8 cellular contexts compared by ENCODE assay signal in genomic region chr14:32224731-32225377, GRCh38. TPM values are rescaled to one million over a fixed set of nuclear protein-coding genes. Genes with fewer than 3 reads are reported as not detected.
DNase-seq lines count a peak whose midpoint lies in the region; ATAC-seq, FAIRE-seq and TF ChIP-seq lines count a peak whose summit lies in the region.

No MANE protein-coding gene starts in this region.

- H3K9ac ChIP-seq in HepG2 (ENCODE audit: insufficient read depth, low read depth, low read length) = no peak overlapping the region

- TF ChIP-seq RAD21 in HepG2 (CRISPR knock-in tag; IDR thresholded peaks at IDR 0.05) = peak; percentile 38; the same call in 1 of the 2 replicates

- H3K4me1 ChIP-seq in ACC112 (ENCODE audit: control insufficient read depth, insufficient read depth, low read length, unreplicated experiment) = peaks cover 19% of the 10 kb centered on the region
- peaks cover 6% of the 10 kb centered on the region; the same call in 1 of the 2 replicates for H3K4me1 ChIP-seq in HepG2 (ENCODE audit: insufficient read depth, low read length)
- H3K4me1 ChIP-seq in aorta (ENCODE audit: control insufficient read depth in 1 of 2, insufficient read depth in 2 of 2, low read length in 2 of 2) = peaks cover 4 to 5% of the 10 kb centered on the region in 2 donors

- H3K27me3 ChIP-seq in ACC112 (ENCODE audit: insufficient read depth, low read length) (no peaks in the 10 kb centered on the region), brain microvascular endothelial cell (replicated peaks) (no peaks in the 10 kb centered on the region), HepG2 (ENCODE audit: control insufficient read depth in 1 of 2, insufficient read depth in 2 of 2, low read length in 2 of 2) (no peaks in the 10 kb centered on the region), aorta (ENCODE audit: control insufficient read depth in 1 of 2, insufficient read depth in 2 of 2, low read length in 1 of 2) (no peaks in the 10 kb centered on the region)

- intact Hi-C loops in HepG2 (cut with micrococcal nuclease; ENCODE audit: unreplicated experiment) = loop anchor here (1.0 to 2.0 kb wide), 2 partner anchors 22 to 152 kb away; partner anchors contain the start of genes RNU6-7 and RNU6-8
- intact Hi-C loops in aorta (cut with DNase I) = no loop called here

- FAIRE-seq in HepG2 (lab: Jason Lieb, UNC) = no peak

- H3K9me3 ChIP-seq in HepG2 (ENCODE audit: low read length) = no peaks in the 10 kb centered on the region
- no peaks in the 10 kb centered on the region for H3K9me3 ChIP-seq in aorta (ENCODE audit: control insufficient read depth, low read length)

- no TSS peak for BruUV-seq in HepG2 (replicated peaks; lab: Mats Ljungman, UMichigan)

- H3K36me3 ChIP-seq in ACC112 (ENCODE audit: insufficient read depth, low read length) (no peaks in the 10 kb centered on the region), brain microvascular endothelial cell (replicated peaks) (no peaks in the 10 kb centered on the region), HepG2 (replicated peaks in 1 of 2; ENCODE audit: control insufficient read depth in 1 of 2, insufficient read depth in 2 of 2, low read length in 2 of 2) (no peaks in the 10 kb centered on the region), aorta (ENCODE audit: control insufficient read depth in 1 of 2, insufficient read depth in 2 of 2, low read length in 1 of 2) (no peaks in the 10 kb centered on the region)

- TF ChIP-seq EP300 in HepG2 (IDR thresholded peaks at IDR 0.05; ENCODE audit: low read depth in 2 of 2, low read length in 2 of 2) (no peak), HepG2 (CRISPR knock-in tag; IDR thresholded peaks at IDR 0.05; ENCODE audit: borderline replicate concordance) (no peak)

- H3K79me2 ChIP-seq in ACC112 (ENCODE audit: control insufficient read depth, insufficient read depth, low read length, unreplicated experiment) = no peaks in the 10 kb centered on the region
- H3K79me2 ChIP-seq in HepG2 (ENCODE audit: insufficient read depth, low read length) = no peaks in the 10 kb centered on the region

- no peak overlapping the region for H3K4me2 ChIP-seq in HepG2 (ENCODE audit: low read depth, low read length)

- TF ChIP-seq POLR2A in HepG2 (IDR thresholded peaks at IDR 0.05; ENCODE audit: insufficient read depth in 1 of 2, low read depth in 2 of 2, low read length in 2 of 2) = no peak

- peak; percentile 86 for TF ChIP-seq CTCF in brain microvascular endothelial cell (IDR thresholded peaks at IDR 0.05; ENCODE audit: low read depth, low read length, missing control alignments)
- TF ChIP-seq CTCF in HepG2 (CRISPR knock-in tag; IDR thresholded peaks at IDR 0.05) = peak; percentile 64

- POLR2A ChIA-PET in HepG2 (lab: Yijun Ruan, JAX) = no interaction called here

- in situ Hi-C loops in brain microvascular endothelial cell (cut with HindIII; ENCODE audit: low pct_ligation_motif_present, low sequenced_read_pairs) = no loop called here
- in situ Hi-C loops in HepG2 (cut with HindIII; ENCODE audit: extremely low pct_ligation_motif_present, low pct_unique_long_range_greater_than_20kb) = no loop called here

- H3K27ac ChIP-seq in ACC112 (ENCODE audit: low read depth, low read length) = 0 out of 2 replicates have a peak overlapping the region, but pooled peaks have one; percentile 9
- no peak overlapping the region for H3K27ac ChIP-seq in brain microvascular endothelial cell
- H3K27ac ChIP-seq in HepG2 (ENCODE audit: extremely low read length, insufficient read depth, low read length) = no peak overlapping the region
- H3K27ac ChIP-seq in aorta (ENCODE audit: low read depth in 1 of 2, low read length in 2 of 2) = no peak overlapping the region

- H2AFZ ChIP-seq in ACC112 (ENCODE audit: low read length, unreplicated experiment) (peak overlapping the region; percentile 77), HepG2 (ENCODE audit: low read length) (no peak overlapping the region)

- H4K20me1 ChIP-seq in HepG2 (ENCODE audit: insufficient read depth, low read length) = no peaks in the 10 kb centered on the region

- peak; percentile 47 for ATAC-seq in GM18858 (IDR thresholded peaks at IDR 0.05; ENCODE audit: unreplicated experiment)
- peak; percentile 99 for ATAC-seq in HepG2
- peak; percentile 41 for ATAC-seq in aorta (ENCODE audit: low FRiP score)
- ATAC-seq in GM18498 (IDR thresholded peaks at IDR 0.05; ENCODE audit: unreplicated experiment) = no peak

- WGBS in HepG2 (ENCODE audit: low lambda C conversion rate) = 27% methylated on average over 6 of the region's 6 CpGs
- 26 to 30% methylated on average over 6 of the region's 6 CpGs for WGBS in aorta, 2 donors

- DNase-seq in NCI-H345 treated with DMSO at 0.1 percent for 48 hours (lab: John Stamatoyannopoulos, UW; ENCODE audit: unreplicated experiment) (peak; percentile 28), brain microvascular endothelial cell (peak; percentile 54), HepG2 (ENCODE audit: low spot score) (peak; percentile 68), aorta (peak in 1 of 2 donors; percentile 52), NCI-H1092 treated with DMSO at 0.1 percent for 48 hours (lab: John Stamatoyannopoulos, UW) (no peak)

- CTCF ChIA-PET in HepG2 (lab: Yijun Ruan, JAX; ENCODE audit: low intra/inter-chr PET ratio, low total read pairs) = interaction anchor here (0.7 kb wide), 1 partner anchor 150 kb away, joined by 4 read pairs; no protein-coding TSS in a partner anchor

- H3K4me3 ChIP-seq in ACC112 (ENCODE audit: low read depth, low read length) (no peak overlapping the region), brain microvascular endothelial cell (ENCODE audit: low read depth, low read length) (no peak overlapping the region), HepG2 (replicated peaks in 1 of 3; ENCODE audit: insufficient read depth in 1 of 3, low read depth in 2 of 3, low read length in 3 of 3) (no peak overlapping the region), aorta (ENCODE audit: low read length in 2 of 2) (no peak overlapping the region)

TF ChIP-seq in HepG2, 621 proteins besides CTCF, POLR2A, EP300 and RAD21 (continues in another document):
- TF ChIP-seq XRCC5 (optimal IDR thresholded peaks at IDR 0.05; ENCODE audit: low read length) (peak; percentile 94), PHB2 (IDR thresholded peaks at IDR 0.05; ENCODE audit: partially characterized antibody) (no peak), DNMT3B (CRISPR knock-in tag; conservative IDR thresholded peaks at IDR 0.05) (0 out of 2 replicates have a peak, but pooled peaks have one; percentile 33), FOXK1 (CRISPR knock-in tag; IDR thresholded peaks at IDR 0.05; ENCODE audit: borderline replicate concordance, low read depth) (peak; percentile 23; the same call in 1 of the 2 replicates)

RNA-seq across cellular contexts. Expression of gene RNU6-8, which starts 21.8 kb away (rescaled TPM):
- total RNA-seq in HepG2 (2016; rRNA removed; fragmentation: Illumina TruSeq; extraction: Trizol) (under 0.01 TPM in 1 of 2 replicates, not detected in the other), aorta (not detected)
- under 0.01 TPM in 2 replicates for total RNA-seq in HepG2 (2016; cell fraction: cytosol; rRNA removed; fragmentation: Illumina TruSeq; extraction: Trizol; ENCODE audit: low read depth)
- under 0.01 TPM in 1 of 2 replicates, not detected in the other for total RNA-seq in HepG2 (2016; cell fraction: insoluble cytoplasmic fraction; rRNA removed; fragmentation: Illumina TruSeq; extraction: Trizol)
- total RNA-seq in HepG2 (2016; cell fraction: membrane; rRNA removed; fragmentation: Illumina TruSeq; extraction: Trizol) = under 0.01 TPM in 1 of 2 replicates, not detected in the other
- total RNA-seq in HepG2 (2016; cell fraction: nucleus; rRNA removed; fragmentation: Illumina TruSeq; extraction: Trizol) = not detected in 2 replicates
- polyA plus RNA-seq in HepG2 (2011; rRNA removed) (not detected in 2 replicates), aorta (not detected)
- polyA plus RNA-seq in HepG2 (2011; cell fraction: cytosol; rRNA removed) = not detected in 2 replicates
- not detected in 2 replicates for polyA plus RNA-seq in HepG2 (2011; cell fraction: nucleus; rRNA removed)
- polyA plus RNA-seq in HepG2 (2012) = not detected in 2 replicates
- not detected in 2 replicates for polyA plus RNA-seq in HepG2 (2016; cell fraction: cytosol; fragmentation: Illumina TruSeq; extraction: Trizol; ENCODE audit: low read depth)
- not detected in 2 replicates for polyA plus RNA-seq in HepG2 (2016; cell fraction: insoluble cytoplasmic fraction; fragmentation: Illumina TruSeq; extraction: Trizol; ENCODE audit: low read depth)
- polyA plus RNA-seq in HepG2 (2016; cell fraction: membrane; fragmentation: Illumina TruSeq; extraction: Trizol; ENCODE audit: low read depth) = not detected in 2 replicates
- polyA plus RNA-seq in HepG2 (2016; cell fraction: nucleus; fragmentation: Illumina TruSeq; extraction: Trizol; ENCODE audit: insufficient read depth, low read depth) = not detected in 2 replicates
- polyA minus RNA-seq in HepG2 (2011; rRNA and poly(A)+ RNA removed; ENCODE audit: low replicate concordance) = under 0.01 TPM in 1 of 2 replicates, not detected in the other
- polyA minus RNA-seq in HepG2 (2011; cell fraction: cytosol; rRNA and poly(A)+ RNA removed) = not detected in 2 replicates
- polyA minus RNA-seq in HepG2 (2011; cell fraction: nucleus; rRNA and poly(A)+ RNA removed) = not detected in 2 replicates

RNA-seq across cellular contexts. Expression of gene RNU6-7, which starts 23.0 kb away (rescaled TPM):
- total RNA-seq in HepG2 (2016; rRNA removed; fragmentation: Illumina TruSeq; extraction: Trizol) = under 0.01 TPM in 1 of 2 replicates, not detected in the other
- under 0.01 TPM in 2 replicates for total RNA-seq in HepG2 (2016; cell fraction: cytosol; rRNA removed; fragmentation: Illumina TruSeq; extraction: Trizol; ENCODE audit: low read depth)
- under 0.01 TPM in 1 of 2 replicates, not detected in the other for total RNA-seq in HepG2 (2016; cell fraction: insoluble cytoplasmic fraction; rRNA removed; fragmentation: Illumina TruSeq; extraction: Trizol)
- total RNA-seq in HepG2 (2016; cell fraction: membrane; rRNA removed; fragmentation: Illumina TruSeq; extraction: Trizol) = under 0.01 TPM in 1 of 2 replicates, not detected in the other
- not detected in 2 replicates for total RNA-seq in HepG2 (2016; cell fraction: nucleus; rRNA removed; fragmentation: Illumina TruSeq; extraction: Trizol)
- not detected in 2 replicates for polyA plus RNA-seq in HepG2 (2011; rRNA removed)
- not detected in 2 replicates for polyA plus RNA-seq in HepG2 (2011; cell fraction: cytosol; rRNA removed)
- polyA plus RNA-seq in HepG2 (2011; cell fraction: nucleus; rRNA removed) = not detected in 2 replicates
- polyA plus RNA-seq in HepG2 (2012) = not detected in 2 replicates
- polyA plus RNA-seq in HepG2 (2016; cell fraction: cytosol; fragmentation: Illumina TruSeq; extraction: Trizol; ENCODE audit: low read depth) = not detected in 2 replicates
- not detected in 2 replicates for polyA plus RNA-seq in HepG2 (2016; cell fraction: insoluble cytoplasmic fraction; fragmentation: Illumina TruSeq; extraction: Trizol; ENCODE audit: low read depth)
- polyA plus RNA-seq in HepG2 (2016; cell fraction: membrane; fragmentation: Illumina TruSeq; extraction: Trizol; ENCODE audit: low read depth) = not detected in 2 replicates
- not detected in 2 replicates for polyA plus RNA-seq in HepG2 (2016; cell fraction: nucleus; fragmentation: Illumina TruSeq; extraction: Trizol; ENCODE audit: insufficient read depth, low read depth)
- polyA minus RNA-seq in HepG2 (2011; rRNA and poly(A)+ RNA removed; ENCODE audit: low replicate concordance) = under 0.01 TPM in 1 of 2 replicates, not detected in the other
- polyA minus RNA-seq in HepG2 (2011; cell fraction: cytosol; rRNA and poly(A)+ RNA removed) = not detected in 2 replicates
- not detected in 2 replicates for polyA minus RNA-seq in HepG2 (2011; cell fraction: nucleus; rRNA and poly(A)+ RNA removed)
- not detected for total RNA-seq in aorta
- not detected for polyA plus RNA-seq in aorta
